Comparison of ENCODE assay signal across 35 cellular contexts in the genomic region with DNA sequence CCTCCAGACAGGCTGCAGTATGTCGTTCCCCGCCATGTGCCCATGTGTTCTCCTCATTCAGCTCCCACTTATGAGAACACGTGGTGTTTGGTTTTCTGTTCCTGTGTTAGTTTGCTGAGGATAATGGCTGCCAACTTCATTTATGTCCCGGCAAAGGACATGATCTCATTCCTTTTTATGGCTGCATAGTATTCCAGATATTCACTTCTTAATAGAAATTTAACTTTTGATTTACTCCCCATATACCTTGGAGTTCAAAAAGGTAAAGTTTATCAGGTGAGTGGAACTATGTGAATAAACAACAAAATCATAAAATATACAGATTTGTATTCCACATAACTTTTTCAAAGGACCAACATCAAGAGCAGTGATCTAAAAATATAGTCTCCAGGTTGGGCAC.
"Had no signal": no experiment of that assay in that cellular context is flagged by ENCODE, and none has a peak within 500 bp of the region (broad histone marks: within the 10 kb centered on the region; RNA-seq: fewer than 3 reads in every experiment).

No MANE protein-coding gene starts in this region.

- H3K4me3 ChIP-seq: adrenal gland, ascending aorta, body of pancreas, breast epithelium, cardiac muscle cell had no signal

- H3K9me3 ChIP-seq: adrenal gland, ascending aorta, body of pancreas, breast epithelium had no signal

- ATAC-seq: activated naive CD4-positive, alpha-beta T cell treated with anti-CD3 and anti-CD28 coated beads, Interleukin-2, amount 50 U/mL, for 72 hours; activated naive CD8-positive, alpha-beta T cell treated with anti-CD3 and anti-CD28 coated beads, Interleukin-2, amount 50 U/mL, for 24 hours; activated T-cell treated with anti-CD3 and anti-CD28 coated beads, Interleukin-2, amount 50 U/mL, for 4 hours; activated T-cell treated with anti-CD3 and anti-CD28 coated beads, Interleukin-2, amount 50 U/mL, for 72 hours; activated T-helper 17 cell treated with anti-CD3 and anti-CD28 coated beads, Interleukin-2, amount 50 U/mL, for 72 hours; body of pancreas had no signal

- H3K4me1 ChIP-seq: adrenal gland, ascending aorta, body of pancreas, breast epithelium had no signal

- H3K36me3 ChIP-seq: adrenal gland, ascending aorta, brain microvascular endothelial cell, breast epithelium, cardiac muscle cell had no signal

- H3K27me3 ChIP-seq: adrenal gland, ascending aorta, body of pancreas, brain microvascular endothelial cell, breast epithelium, cardiac muscle cell had no signal

- FAIRE-seq: astrocyte, bronchial epithelial cell had no signal

- DNase-seq: activated effector memory CD4-positive, alpha-beta T cell treated with anti-CD3 and anti-CD28 coated beads, Interleukin-2, amount 50 U/mL, for 16 hours; activated effector memory CD4-positive, alpha-beta T cell treated with Interleukin-2 at 50 U/mL for 16 hours; activated gamma-delta T cell; activated gamma-delta T cell treated with Interleukin-2 at 50 U/mL for 16 hours; activated naive CD4-positive, alpha-beta T cell; activated naive CD4-positive, alpha-beta T cell treated with anti-CD3 and anti-CD28 coated beads for 36 hours; activated naive CD4-positive, alpha-beta T cell treated with anti-CD3 and anti-CD28 coated beads, Interleukin-2, amount 10 ng/mL, durations not matched to agents 7 days and 5 days; activated naive CD4-positive, alpha-beta T cell treated with anti-CD3 and anti-CD28 coated beads, Interleukin-2, amount 50 U/mL, for 16 hours; activated naive CD4-positive, alpha-beta T cell treated with Interleukin-2 at 50 U/mL for 16 hours; activated naive CD8-positive, alpha-beta T cell treated with anti-CD3 and anti-CD28 coated beads for 36 hours; activated naive CD8-positive, alpha-beta T cell treated with anti-CD3 and anti-CD28 coated beads, Interleukin-2, amount 10 ng/mL, durations not matched to agents 7 days and 5 days; activated naive CD8-positive, alpha-beta T cell treated with anti-CD3 and anti-CD28 coated beads, Interleukin-2, amount 50 U/mL, for 24 hours; activated T-cell treated with anti-CD3 and anti-CD28 coated beads for 4 hours; activated T-cell treated with anti-CD3 and anti-CD28 coated beads, Interleukin-2, amount 50 U/mL, for 1 hour; activated T-cell treated with anti-CD3 and anti-CD28 coated beads, Interleukin-2, amount 50 U/mL, for 24 hours; activated T-cell treated with anti-CD3 and anti-CD28 coated beads, Interleukin-2, amount 50 U/mL, for 4 hours; activated T-cell treated with anti-CD3 and anti-CD28 coated beads, Interleukin-2, amount 50 U/mL, for 48 hours; activated T-cell treated with anti-CD3 and anti-CD28 coated beads, Interleukin-2, amount 50 U/mL, for 72 hours; adrenal gland; amniotic stem cell; amygdala; anterior cingulate cortex; aorta; body of pancreas; brain microvascular endothelial cell; caudate nucleus; central memory CD4-positive, alpha-beta T cell; cerebellar nuclear complex had no signal

- H3K27ac ChIP-seq: adrenal gland, ascending aorta, body of pancreas, brain microvascular endothelial cell, breast epithelium, cardiac muscle cell had no signal
